ENCODE assay signal across 2 cellular contexts in the genomic region with DNA sequence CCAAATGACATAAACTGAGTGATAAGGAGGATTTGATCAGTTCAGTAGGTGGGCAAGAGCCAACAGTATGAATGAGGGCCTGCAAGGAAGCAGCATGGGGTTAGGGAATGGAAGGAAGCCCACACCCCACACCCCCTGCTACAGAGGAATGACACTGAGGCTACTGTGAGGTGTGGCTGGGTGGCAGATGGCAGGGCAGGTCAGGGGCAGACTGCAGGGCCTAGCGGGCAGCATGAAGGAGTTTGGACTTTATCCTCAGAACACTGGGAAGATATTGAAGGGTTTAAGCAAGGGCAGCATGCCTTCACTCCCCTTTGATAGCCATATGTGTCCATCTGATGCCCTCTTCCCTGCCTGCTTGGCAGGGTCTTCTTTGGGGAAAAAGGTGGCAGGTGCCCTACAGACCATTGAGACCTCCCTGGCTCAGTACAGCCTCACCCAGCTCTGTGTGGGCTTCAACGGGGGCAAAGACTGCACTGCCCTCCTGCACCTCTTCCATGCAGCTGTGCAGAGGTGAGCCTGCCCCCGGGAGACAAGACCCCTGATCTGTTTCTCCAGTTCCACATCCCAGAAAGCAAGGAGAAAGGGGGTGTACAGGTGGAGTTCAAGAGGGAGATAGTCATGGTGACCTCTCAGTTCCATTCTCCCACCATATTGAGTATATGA.
A peak's percentile ranks its signal among the peaks of the same experiment; 100 is the strongest.
TF ChIP-seq lines count a peak whose summit lies in the region.

No MANE protein-coding gene starts in this region.

TF ChIP-seq in liver, 16 proteins besides CTCF, POLR2A, EP300 and RAD21:
- TF ChIP-seq HNF4G (IDR thresholded peaks at IDR 0.05) (no peak), SP1 (IDR thresholded peaks at IDR 0.05) (no peak), HNF4A (conservative IDR thresholded peaks at IDR 0.05) (peak; percentile 10 to 55), RXRA (IDR thresholded peaks at IDR 0.05) (peak in 1 of 2 donors; percentile 48), JUND (IDR thresholded peaks at IDR 0.05) (no peak), NR2F2 (IDR thresholded peaks at IDR 0.05) (no peak), EGR1 (IDR thresholded peaks at IDR 0.05; ENCODE audit: low read depth in 2 of 2) (no peak), FOXA1 (IDR thresholded peaks at IDR 0.05) (no peak)
- TF ChIP-seq, protein P1, sequence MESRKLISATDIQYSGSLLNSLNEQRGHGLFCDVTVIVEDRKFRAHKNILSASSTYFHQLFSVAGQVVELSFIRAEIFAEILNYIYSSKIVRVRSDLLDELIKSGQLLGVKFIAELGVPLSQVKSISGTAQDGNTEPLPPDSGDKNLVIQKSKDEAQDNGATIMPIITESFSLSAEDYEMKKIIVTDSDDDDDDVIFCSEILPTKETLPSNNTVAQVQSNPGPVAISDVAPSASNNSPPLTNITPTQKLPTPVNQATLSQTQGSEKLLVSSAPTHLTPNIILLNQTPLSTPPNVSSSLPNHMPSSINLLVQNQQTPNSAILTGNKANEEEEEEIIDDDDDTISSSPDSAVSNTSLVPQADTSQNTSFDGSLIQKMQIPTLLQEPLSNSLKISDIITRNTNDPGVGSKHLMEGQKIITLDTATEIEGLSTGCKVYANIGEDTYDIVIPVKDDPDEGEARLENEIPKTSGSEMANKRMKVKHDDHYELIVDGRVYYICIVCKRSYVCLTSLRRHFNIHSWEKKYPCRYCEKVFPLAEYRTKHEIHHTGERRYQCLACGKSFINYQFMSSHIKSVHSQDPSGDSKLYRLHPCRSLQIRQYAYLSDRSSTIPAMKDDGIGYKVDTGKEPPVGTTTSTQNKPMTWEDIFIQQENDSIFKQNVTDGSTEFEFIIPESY (IDR thresholded peaks at IDR 0.05), result no peak
- TF ChIP-seq, protein P2, sequence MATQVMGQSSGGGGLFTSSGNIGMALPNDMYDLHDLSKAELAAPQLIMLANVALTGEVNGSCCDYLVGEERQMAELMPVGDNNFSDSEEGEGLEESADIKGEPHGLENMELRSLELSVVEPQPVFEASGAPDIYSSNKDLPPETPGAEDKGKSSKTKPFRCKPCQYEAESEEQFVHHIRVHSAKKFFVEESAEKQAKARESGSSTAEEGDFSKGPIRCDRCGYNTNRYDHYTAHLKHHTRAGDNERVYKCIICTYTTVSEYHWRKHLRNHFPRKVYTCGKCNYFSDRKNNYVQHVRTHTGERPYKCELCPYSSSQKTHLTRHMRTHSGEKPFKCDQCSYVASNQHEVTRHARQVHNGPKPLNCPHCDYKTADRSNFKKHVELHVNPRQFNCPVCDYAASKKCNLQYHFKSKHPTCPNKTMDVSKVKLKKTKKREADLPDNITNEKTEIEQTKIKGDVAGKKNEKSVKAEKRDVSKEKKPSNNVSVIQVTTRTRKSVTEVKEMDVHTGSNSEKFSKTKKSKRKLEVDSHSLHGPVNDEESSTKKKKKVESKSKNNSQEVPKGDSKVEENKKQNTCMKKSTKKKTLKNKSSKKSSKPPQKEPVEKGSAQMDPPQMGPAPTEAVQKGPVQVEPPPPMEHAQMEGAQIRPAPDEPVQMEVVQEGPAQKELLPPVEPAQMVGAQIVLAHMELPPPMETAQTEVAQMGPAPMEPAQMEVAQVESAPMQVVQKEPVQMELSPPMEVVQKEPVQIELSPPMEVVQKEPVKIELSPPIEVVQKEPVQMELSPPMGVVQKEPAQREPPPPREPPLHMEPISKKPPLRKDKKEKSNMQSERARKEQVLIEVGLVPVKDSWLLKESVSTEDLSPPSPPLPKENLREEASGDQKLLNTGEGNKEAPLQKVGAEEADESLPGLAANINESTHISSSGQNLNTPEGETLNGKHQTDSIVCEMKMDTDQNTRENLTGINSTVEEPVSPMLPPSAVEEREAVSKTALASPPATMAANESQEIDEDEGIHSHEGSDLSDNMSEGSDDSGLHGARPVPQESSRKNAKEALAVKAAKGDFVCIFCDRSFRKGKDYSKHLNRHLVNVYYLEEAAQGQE (IDR thresholded peaks at IDR 0.05), result no peak
- TF ChIP-seq, protein P3, sequence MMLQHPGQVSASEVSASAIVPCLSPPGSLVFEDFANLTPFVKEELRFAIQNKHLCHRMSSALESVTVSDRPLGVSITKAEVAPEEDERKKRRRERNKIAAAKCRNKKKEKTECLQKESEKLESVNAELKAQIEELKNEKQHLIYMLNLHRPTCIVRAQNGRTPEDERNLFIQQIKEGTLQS (IDR thresholded peaks at IDR 0.05), result no peak

TF ChIP-seq in HepG2, 621 proteins besides CTCF, POLR2A, EP300 and RAD21:
- TF ChIP-seq MXD4 (CRISPR knock-in tag; IDR thresholded peaks at IDR 0.05) (no peak), ZNF253 (CRISPR knock-in tag; IDR thresholded peaks at IDR 0.05; ENCODE audit: borderline replicate concordance) (no peak), MEIS2 (CRISPR knock-in tag; IDR thresholded peaks at IDR 0.05) (no peak), ZNF337 (CRISPR knock-in tag; IDR thresholded peaks at IDR 0.05; ENCODE audit: borderline replicate concordance, low read depth) (no peak), FOXM1 (CRISPR knock-in tag; IDR thresholded peaks at IDR 0.05) (no peak), CCDC6 (CRISPR knock-in tag; IDR thresholded peaks at IDR 0.05) (no peak)
- TF ChIP-seq, protein P4, sequence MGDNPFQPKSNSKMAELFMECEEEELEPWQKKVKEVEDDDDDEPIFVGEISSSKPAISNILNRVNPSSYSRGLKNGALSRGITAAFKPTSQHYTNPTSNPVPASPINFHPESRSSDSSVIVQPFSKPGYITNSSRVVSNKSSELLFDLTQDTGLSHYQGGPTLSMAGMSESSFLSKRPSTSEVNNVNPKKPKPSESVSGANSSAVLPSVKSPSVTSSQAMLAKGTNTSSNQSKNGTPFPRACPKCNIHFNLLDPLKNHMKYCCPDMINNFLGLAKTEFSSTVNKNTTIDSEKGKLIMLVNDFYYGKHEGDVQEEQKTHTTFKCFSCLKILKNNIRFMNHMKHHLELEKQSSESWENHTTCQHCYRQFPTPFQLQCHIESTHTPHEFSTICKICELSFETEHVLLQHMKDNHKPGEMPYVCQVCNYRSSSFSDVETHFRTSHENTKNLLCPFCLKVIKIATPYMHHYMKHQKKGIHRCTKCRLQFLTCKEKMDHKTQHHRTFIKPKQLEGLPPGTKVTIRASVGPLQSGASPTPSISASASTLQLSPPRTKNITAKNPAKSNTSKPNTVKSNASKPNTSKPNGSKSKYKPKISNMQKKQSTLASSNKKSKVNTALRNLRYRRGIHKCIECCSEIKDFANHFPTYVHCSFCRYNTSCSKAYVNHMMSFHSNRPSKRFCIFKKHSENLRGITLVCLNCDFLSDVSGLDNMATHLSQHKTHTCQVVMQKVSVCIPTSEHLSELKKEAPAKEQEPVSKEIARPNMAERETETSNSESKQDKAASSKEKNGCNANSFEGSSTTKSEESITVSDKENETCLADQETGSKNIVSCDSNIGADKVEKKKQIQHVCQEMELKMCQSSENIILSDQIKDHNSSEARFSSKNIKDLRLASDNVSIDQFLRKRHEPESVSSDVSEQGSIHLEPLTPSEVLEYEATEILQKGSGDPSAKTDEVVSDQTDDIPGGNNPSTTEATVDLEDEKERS (CRISPR knock-in tag; IDR thresholded peaks at IDR 0.05), result no peak
- TF ChIP-seq, protein P5, sequence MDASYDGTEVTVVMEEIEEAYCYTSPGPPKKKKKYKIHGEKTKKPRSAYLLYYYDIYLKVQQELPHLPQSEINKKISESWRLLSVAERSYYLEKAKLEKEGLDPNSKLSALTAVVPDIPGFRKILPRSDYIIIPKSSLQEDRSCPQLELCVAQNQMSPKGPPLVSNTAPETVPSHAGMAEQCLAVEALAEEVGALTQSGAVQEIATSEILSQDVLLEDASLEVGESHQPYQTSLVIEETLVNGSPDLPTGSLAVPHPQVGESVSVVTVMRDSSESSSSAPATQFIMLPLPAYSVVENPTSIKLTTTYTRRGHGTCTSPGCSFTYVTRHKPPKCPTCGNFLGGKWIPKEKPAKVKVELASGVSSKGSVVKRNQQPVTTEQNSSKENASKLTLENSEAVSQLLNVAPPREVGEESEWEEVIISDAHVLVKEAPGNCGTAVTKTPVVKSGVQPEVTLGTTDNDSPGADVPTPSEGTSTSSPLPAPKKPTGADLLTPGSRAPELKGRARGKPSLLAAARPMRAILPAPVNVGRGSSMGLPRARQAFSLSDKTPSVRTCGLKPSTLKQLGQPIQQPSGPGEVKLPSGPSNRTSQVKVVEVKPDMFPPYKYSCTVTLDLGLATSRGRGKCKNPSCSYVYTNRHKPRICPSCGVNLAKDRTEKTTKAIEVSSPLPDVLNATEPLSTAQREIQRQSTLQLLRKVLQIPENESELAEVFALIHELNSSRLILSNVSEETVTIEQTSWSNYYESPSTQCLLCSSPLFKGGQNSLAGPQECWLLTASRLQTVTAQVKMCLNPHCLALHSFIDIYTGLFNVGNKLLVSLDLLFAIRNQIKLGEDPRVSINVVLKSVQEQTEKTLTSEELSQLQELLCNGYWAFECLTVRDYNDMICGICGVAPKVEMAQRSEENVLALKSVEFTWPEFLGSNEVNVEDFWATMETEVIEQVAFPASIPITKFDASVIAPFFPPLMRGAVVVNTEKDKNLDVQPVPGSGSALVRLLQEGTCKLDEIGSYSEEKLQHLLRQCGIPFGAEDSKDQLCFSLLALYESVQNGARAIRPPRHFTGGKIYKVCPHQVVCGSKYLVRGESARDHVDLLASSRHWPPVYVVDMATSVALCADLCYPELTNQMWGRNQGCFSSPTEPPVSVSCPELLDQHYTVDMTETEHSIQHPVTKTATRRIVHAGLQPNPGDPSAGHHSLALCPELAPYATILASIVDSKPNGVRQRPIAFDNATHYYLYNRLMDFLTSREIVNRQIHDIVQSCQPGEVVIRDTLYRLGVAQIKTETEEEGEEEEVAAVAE (CRISPR knock-in tag; IDR thresholded peaks at IDR 0.05; ENCODE audit: borderline replicate concordance), result no peak
TF ChIP-seq in HepG2: peak in this region for 0.
